In the genomic region with DNA sequence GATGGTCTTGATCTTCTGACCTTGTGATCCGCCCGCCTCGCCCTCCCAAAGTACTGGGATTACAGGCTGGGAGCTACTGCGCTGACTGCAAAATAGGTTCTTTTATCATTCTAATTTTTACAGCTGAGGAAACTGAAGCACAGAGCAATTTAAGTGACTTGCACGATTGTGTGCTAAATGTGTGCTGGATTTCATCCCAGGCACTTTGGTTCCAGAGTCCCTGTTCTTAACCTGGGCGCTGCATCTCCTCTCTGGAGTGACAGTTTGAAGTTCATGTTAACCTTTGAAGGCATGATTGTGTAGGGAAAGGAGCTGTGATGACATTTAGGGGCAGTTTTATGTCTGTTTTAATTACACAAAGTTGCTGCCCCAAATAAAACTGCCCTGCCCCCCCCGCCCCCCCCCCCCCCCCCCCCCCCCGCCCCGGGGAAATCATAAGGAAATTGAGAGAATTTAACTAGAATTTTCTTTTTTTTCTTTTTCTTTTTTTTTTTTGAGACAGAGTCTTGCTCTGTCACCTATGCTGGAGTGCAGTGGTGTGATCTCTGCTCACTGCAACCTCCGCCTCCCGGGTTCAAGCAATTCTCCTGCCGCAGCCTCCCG, we compare ENCODE assay signal across 13 cellular contexts. TPM values are rescaled to one million over a fixed set of nuclear protein-coding genes. Genes with fewer than 3 reads are reported as not detected.
DNase-seq lines count a peak whose midpoint lies in the region; ATAC-seq and TF ChIP-seq lines count a peak whose summit lies in the region.
"Had no signal": no experiment of that assay in that cellular context is flagged by ENCODE, and none has a peak within 500 bp of the region (broad histone marks: within the 10 kb centered on the region; RNA-seq: fewer than 3 reads in every experiment).

No MANE protein-coding gene starts in this region.

- no peak for TF ChIP-seq POLR2A in right lobe of liver (IDR thresholded peaks at IDR 0.05)

- no peaks in the 10 kb centered on the region for H3K27me3 ChIP-seq in GM06990 (replicated peaks; ENCODE audit: control insufficient read depth, insufficient read depth, low read length)
- no peaks in the 10 kb centered on the region for H3K27me3 ChIP-seq in Loucy (ENCODE audit: insufficient read depth, low read length, poor library complexity, severe bottlenecking)
- no peaks in the 10 kb centered on the region for H3K27me3 ChIP-seq in right lobe of liver
- H3K27me3 ChIP-seq: Peyer's patch had no signal

- peaks cover 6 to 24% (median 14%) of the 10 kb centered on the region in 4 donors for H3K4me1 Mint-ChIP-seq in naive thymus-derived CD8-positive, alpha-beta T cell

- no peaks in the 10 kb centered on the region for H3K27me3 Mint-ChIP-seq in naive thymus-derived CD8-positive, alpha-beta T cell

- H3K4me3 ChIP-seq in GM06990 (replicated peaks; ENCODE audit: low read depth, low read length): no peak overlapping the region
- H3K4me3 ChIP-seq in Loucy (ENCODE audit: low read length, poor library complexity, severe bottlenecking): no peak overlapping the region
- H3K4me3 ChIP-seq in right lobe of liver: no peak overlapping the region
- H3K4me3 ChIP-seq: Peyer's patch had no signal

- no peaks in the 10 kb centered on the region for H3K36me3 Mint-ChIP-seq in naive thymus-derived CD8-positive, alpha-beta T cell

- H3K79me2 ChIP-seq in Loucy (ENCODE audit: insufficient read depth, low read length): peaks cover 98% of the 10 kb centered on the region

- H3K4me1 ChIP-seq in Loucy (ENCODE audit: insufficient read depth, low read length, poor library complexity, severe bottlenecking) (peaks cover 63% of the 10 kb centered on the region), right lobe of liver (peaks cover 0 to 80% (median 15%) of the 10 kb centered on the region in 4 donors)

- intact Hi-C loops in right lobe of liver (cut with DNase I): loop anchor here in 1 of 2 donors (10.0 kb wide), 1 partner anchor 72 kb away; no protein-coding TSS in a partner anchor

- no peak overlapping the region for H2AFZ ChIP-seq in Loucy (ENCODE audit: low read length)

- TF ChIP-seq CTCF in GM06990 (IDR thresholded peaks at IDR 0.05; ENCODE audit: insufficient read depth, low read length, poor library complexity, severe bottlenecking): no peak
- no peak for TF ChIP-seq CTCF in Loucy (conservative IDR thresholded peaks at IDR 0.05; ENCODE audit: low read length)
- no peak for TF ChIP-seq CTCF in right lobe of liver (IDR thresholded peaks at IDR 0.05)

- peaks cover 92% of the 10 kb centered on the region for H4K20me1 ChIP-seq in Loucy (ENCODE audit: insufficient read depth, low read length, poor library complexity, severe bottlenecking)

- no peak overlapping the region for H3K27ac Mint-ChIP-seq in naive thymus-derived CD8-positive, alpha-beta T cell

- ATAC-seq in right lobe of liver: peak; percentile 45 to 74 (median 74)
- ATAC-seq in naive thymus-derived CD8-positive, alpha-beta T cell: no peak

- WGBS in right lobe of liver (ENCODE audit: insufficient coverage, low coverage, low lambda C conversion rate, missing lambda C conversion rate): 53% methylated on average over 12 of the region's 13 CpGs

- H3K27ac ChIP-seq in right lobe of liver: no peak overlapping the region
- H3K27ac ChIP-seq: Peyer's patch had no signal

- H3K4me2 ChIP-seq in Loucy (ENCODE audit: low read depth, low read length, poor library complexity, severe bottlenecking): peak overlapping the region; percentile 91

- H3K9me2 ChIP-seq in Loucy (replicated peaks; ENCODE audit: low read depth, low read length): no peaks in the 10 kb centered on the region

- no peak overlapping the region for H3K9ac ChIP-seq in Loucy (ENCODE audit: low read depth, low read length, poor library complexity, severe bottlenecking)

- no peaks in the 10 kb centered on the region for H3F3A ChIP-seq in Loucy (ENCODE audit: low read depth)

- H3K9me3 ChIP-seq in Loucy (ENCODE audit: insufficient read depth, low read depth, low read length) (no peaks in the 10 kb centered on the region), right lobe of liver (no peaks in the 10 kb centered on the region)
- H3K9me3 ChIP-seq: Peyer's patch had no signal

- H3K9me3 Mint-ChIP-seq in naive thymus-derived CD8-positive, alpha-beta T cell: no peaks in the 10 kb centered on the region

- DNase-seq in GM06990 (ENCODE audit: extremely low read depth, insufficient read length): peak; percentile 16
- DNase-seq in fibroblast of peridontal ligament (ENCODE audit: extremely low read depth): peak; percentile 47
- DNase-seq in right lobe of liver: peak in 1 of 3 donors; percentile 65
- DNase-seq in naive thymus-derived CD8-positive, alpha-beta T cell: no peak
- no peak for DNase-seq in activated naive CD4-positive, alpha-beta T cell treated with Interleukin-2 at 50 U/mL for 16 hours
- DNase-seq in stimulated activated CD4-positive, alpha-beta T cell treated with anti-CD3 and anti-CD28 coated beads, Interleukin-4, amount 100 ng/mL, for 4 hours: no peak
- no peak for DNase-seq in SW 1271 (lab: John Stamatoyannopoulos, UW)
- DNase-seq: DMS 273 treated with DMSO at 0.1 percent for 48 hours, NCI-H1092, NCI-H2107, NCI-H774, Peyer's patch had no signal

- H3K4me3 Mint-ChIP-seq in naive thymus-derived CD8-positive, alpha-beta T cell: no peak overlapping the region

- POLR2A ChIA-PET in naive thymus-derived CD8-positive, alpha-beta T cell (lab: Charles Lee): no interaction called here

- no peaks in the 10 kb centered on the region for H3K36me3 ChIP-seq in GM06990 (ENCODE audit: control insufficient read depth, insufficient read depth, low read length)
- H3K36me3 ChIP-seq in Loucy (ENCODE audit: insufficient read depth, low read length): no peaks in the 10 kb centered on the region
- no peaks in the 10 kb centered on the region for H3K36me3 ChIP-seq in right lobe of liver
- H3K36me3 ChIP-seq: Peyer's patch had no signal

RNA-seq across cellular contexts. Expression of gene ACSL3, which starts 5.6 kb away (rescaled TPM):
- total RNA-seq in right lobe of liver: 10 to 100 TPM; 31.1 to 73.0 (median 49.9) TPM
- 10 to 100 TPM; 37.8 to 43.1 TPM for total RNA-seq in naive thymus-derived CD8-positive, alpha-beta T cell
- polyA plus RNA-seq in naive thymus-derived CD8-positive, alpha-beta T cell: 10 to 100 TPM; 27.8 to 32.5 (median 31.2) TPM

Comparison
In these comparisons a context has a peak if more than half of its experiments do, and no peak if none do; other contexts are left out.
1. DNase-seq: peak in GM06990 (single experiment) and fibroblast of peridontal ligament (single experiment); none in naive thymus-derived CD8-positive, alpha-beta T cell (0 of 10), activated naive CD4-positive, alpha-beta T cell treated with Interleukin-2 at 50 U/mL for 16 hours (single experiment), stimulated activated CD4-positive, alpha-beta T cell treated with anti-CD3 and anti-CD28 coated beads, Interleukin-4, amount 100 ng/mL, for 4 hours (0 of 2) and SW 1271 (0 of 2).
2. ATAC-seq: peak in right lobe of liver (4 of 4); none in naive thymus-derived CD8-positive, alpha-beta T cell (0 of 2).